ENCODE assay signal across 8 cellular contexts in the genomic region with DNA sequence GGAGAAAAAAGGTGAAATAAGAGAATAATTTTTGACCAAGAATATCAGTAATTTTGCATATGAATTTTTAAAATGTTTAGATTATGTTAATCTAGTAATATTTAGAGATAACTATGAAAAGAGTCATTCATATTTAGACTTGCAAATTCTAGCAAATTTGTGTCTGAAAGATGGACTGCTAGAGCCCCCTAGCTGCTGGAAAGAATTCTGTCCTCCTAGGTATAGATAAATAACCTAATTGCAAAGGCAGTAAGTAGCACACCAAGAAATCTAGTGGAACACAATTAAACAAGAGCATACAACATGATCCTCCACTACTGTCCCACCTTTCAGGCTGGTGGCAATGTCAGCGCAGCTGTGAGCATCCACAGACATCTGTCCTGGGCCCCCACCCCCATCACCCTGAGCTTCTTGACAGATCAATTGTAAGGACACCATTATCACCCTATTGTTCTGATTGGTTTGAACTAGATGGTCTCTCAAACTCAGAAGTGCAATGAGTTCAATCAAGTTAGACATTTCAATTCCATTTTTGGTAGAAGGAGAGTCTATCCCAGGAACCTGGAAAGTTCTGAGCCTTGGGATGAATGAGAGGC. TPM values are rescaled to one million over a fixed set of nuclear protein-coding genes. Genes with fewer than 3 reads are reported as not detected.
DNase-seq lines count a peak whose midpoint lies in the region; ATAC-seq and TF ChIP-seq lines count a peak whose summit lies in the region.

No MANE protein-coding gene starts in this region.

- no peak overlapping the region for H2BK5ac ChIP-seq in mesendoderm (ENCODE audit: low read length)

- H3K79me2 ChIP-seq in OCI-LY1 (ENCODE audit: insufficient read depth, low read length) (no peaks in the 10 kb centered on the region), mesendoderm (ENCODE audit: control insufficient read depth, insufficient read depth, low read length) (no peaks in the 10 kb centered on the region)

- H3K56ac ChIP-seq in mesendoderm (ENCODE audit: low read length), result no peak overlapping the region

- WGBS in mesendoderm (ENCODE audit: extremely low coverage, insufficient coverage, low lambda C conversion rate), result no CpG with 5 or more reads among the region's 1 CpG

- H3K4me2 ChIP-seq in OCI-LY1 (ENCODE audit: low read length) (no peak overlapping the region), mesendoderm (ENCODE audit: low read length) (no peak overlapping the region)

- no peaks in the 10 kb centered on the region for H4K20me1 ChIP-seq in OCI-LY1 (ENCODE audit: insufficient read depth, low read length)

- H3K27ac ChIP-seq in OCI-LY1 (ENCODE audit: low read depth, low read length, poor library complexity, severe bottlenecking), result no peak overlapping the region
- no peak overlapping the region for H3K27ac ChIP-seq in mesendoderm (ENCODE audit: low read depth, low read length)

- no peaks in the 10 kb centered on the region for H3K36me3 ChIP-seq in BE2C
- no peaks in the 10 kb centered on the region for H3K36me3 ChIP-seq in OCI-LY1 (ENCODE audit: insufficient read depth, low read length)
- no peaks in the 10 kb centered on the region for H3K36me3 ChIP-seq in mesendoderm (ENCODE audit: control insufficient read depth, insufficient read depth, low read length)

- H3F3A ChIP-seq in OCI-LY1 (ENCODE audit: insufficient read depth, low read length), result no peaks in the 10 kb centered on the region

- no peak overlapping the region for H4K5ac ChIP-seq in mesendoderm (ENCODE audit: low read length)

- TF ChIP-seq CTCF in BE2C (IDR thresholded peaks at IDR 0.05; ENCODE audit: low read depth, low read length), result peak; percentile 67
- TF ChIP-seq CTCF in OCI-LY1 (IDR thresholded peaks at IDR 0.05; ENCODE audit: low read length), result peak; percentile 41; the same call in 1 of the 2 replicates

- H3K18ac ChIP-seq in mesendoderm (ENCODE audit: low read length), result no peak overlapping the region

- no peak overlapping the region for H4K8ac ChIP-seq in mesendoderm (ENCODE audit: low read depth, low read length)

- no peak overlapping the region for H3K4ac ChIP-seq in mesendoderm (ENCODE audit: low read depth, low read length)

- H2BK15ac ChIP-seq in mesendoderm (replicated peaks; ENCODE audit: low read depth), result no peak overlapping the region

- H3K23ac ChIP-seq in mesendoderm (ENCODE audit: low read length), result no peak overlapping the region

- no peak for ATAC-seq in HG02588 (IDR thresholded peaks at IDR 0.05; ENCODE audit: unreplicated experiment)
- ATAC-seq in HG03097 (IDR thresholded peaks at IDR 0.05; ENCODE audit: low FRiP score, unreplicated experiment), result no peak
- ATAC-seq in HG03045 (IDR thresholded peaks at IDR 0.05; ENCODE audit: unreplicated experiment), result no peak

- H3K4me1 ChIP-seq in BE2C, result no peaks in the 10 kb centered on the region
- H3K4me1 ChIP-seq in OCI-LY1 (ENCODE audit: insufficient read depth, low read length, severe bottlenecking), result no peaks in the 10 kb centered on the region
- H3K4me1 ChIP-seq in mesendoderm (ENCODE audit: control insufficient read depth, low read depth, low read length), result no peaks in the 10 kb centered on the region

- H2AK5ac ChIP-seq in mesendoderm (ENCODE audit: low read length), result no peak overlapping the region

- H2BK120ac ChIP-seq in mesendoderm (ENCODE audit: low read depth, low read length), result no peak overlapping the region

- H3K9me3 ChIP-seq in BE2C, result no peaks in the 10 kb centered on the region
- no peaks in the 10 kb centered on the region for H3K9me3 ChIP-seq in OCI-LY1 (ENCODE audit: low read length)

- DNase-seq in BE2C (peak; percentile 26), H4 (ENCODE audit: low spot score) (peak; percentile 37), dedifferentiated amniotic fluid mesenchymal stem cell (ENCODE audit: extremely low spot score) (peak; percentile 71), mesendoderm (peak; percentile 48)

- H3K9ac ChIP-seq in OCI-LY1 (ENCODE audit: low read length) (no peak overlapping the region), mesendoderm (ENCODE audit: low read length) (no peak overlapping the region)

- H3K27me3 ChIP-seq in BE2C, result no peaks in the 10 kb centered on the region
- H3K27me3 ChIP-seq in OCI-LY1 (ENCODE audit: insufficient read depth, low read length), result no peaks in the 10 kb centered on the region
- H3K27me3 ChIP-seq in mesendoderm (ENCODE audit: insufficient read depth, low read length, poor library complexity), result no peaks in the 10 kb centered on the region

- H3K79me1 ChIP-seq in mesendoderm (ENCODE audit: low read length), result no peaks in the 10 kb centered on the region

- H2AFZ ChIP-seq in OCI-LY1 (ENCODE audit: low read length), result no peak overlapping the region

- H3K4me3 ChIP-seq in BE2C (ENCODE audit: low read depth, low read length), result no peak overlapping the region
- no peak overlapping the region for H3K4me3 ChIP-seq in OCI-LY1 (ENCODE audit: low read depth, low read length, poor library complexity, severe bottlenecking)
- no peak overlapping the region for H3K4me3 ChIP-seq in mesendoderm (ENCODE audit: low read length)

- H3K9me2 ChIP-seq in OCI-LY1 (ENCODE audit: low read depth, low read length), result no peaks in the 10 kb centered on the region

RNA-seq across cellular contexts. Expression of gene GFRA1, which starts 15.0 kb away (rescaled TPM):
- not detected for polyA plus RNA-seq in BE2C (2012; ENCODE audit: insufficient read depth, insufficient read length, low read depth)
- total RNA-seq in H4 (2014; rRNA removed; shearing (Covaris generic)), result 1.7 and 2.6 TPM in 2 replicates
- 1.3 TPM for polyA plus RNA-seq in mesendoderm (2013, experiment 1 of 2)
- polyA plus RNA-seq in mesendoderm (2013, experiment 2 of 2), result 1.6 TPM

RNA-seq across cellular contexts. Expression of gene CCDC172, which starts 36.2 kb away (rescaled TPM):
- polyA plus RNA-seq in BE2C (2012; ENCODE audit: insufficient read depth, insufficient read length, low read depth), result 0.59 TPM
- total RNA-seq in H4 (2014; rRNA removed; shearing (Covaris generic)), result 0.06 and 0.41 TPM in 2 replicates
- polyA plus RNA-seq in mesendoderm (2013, experiment 1 of 2), result 1.2 TPM
- 1.8 TPM for polyA plus RNA-seq in mesendoderm (2013, experiment 2 of 2)
